Comparison of ENCODE assay signal across 13 cellular contexts in the genomic region with DNA sequence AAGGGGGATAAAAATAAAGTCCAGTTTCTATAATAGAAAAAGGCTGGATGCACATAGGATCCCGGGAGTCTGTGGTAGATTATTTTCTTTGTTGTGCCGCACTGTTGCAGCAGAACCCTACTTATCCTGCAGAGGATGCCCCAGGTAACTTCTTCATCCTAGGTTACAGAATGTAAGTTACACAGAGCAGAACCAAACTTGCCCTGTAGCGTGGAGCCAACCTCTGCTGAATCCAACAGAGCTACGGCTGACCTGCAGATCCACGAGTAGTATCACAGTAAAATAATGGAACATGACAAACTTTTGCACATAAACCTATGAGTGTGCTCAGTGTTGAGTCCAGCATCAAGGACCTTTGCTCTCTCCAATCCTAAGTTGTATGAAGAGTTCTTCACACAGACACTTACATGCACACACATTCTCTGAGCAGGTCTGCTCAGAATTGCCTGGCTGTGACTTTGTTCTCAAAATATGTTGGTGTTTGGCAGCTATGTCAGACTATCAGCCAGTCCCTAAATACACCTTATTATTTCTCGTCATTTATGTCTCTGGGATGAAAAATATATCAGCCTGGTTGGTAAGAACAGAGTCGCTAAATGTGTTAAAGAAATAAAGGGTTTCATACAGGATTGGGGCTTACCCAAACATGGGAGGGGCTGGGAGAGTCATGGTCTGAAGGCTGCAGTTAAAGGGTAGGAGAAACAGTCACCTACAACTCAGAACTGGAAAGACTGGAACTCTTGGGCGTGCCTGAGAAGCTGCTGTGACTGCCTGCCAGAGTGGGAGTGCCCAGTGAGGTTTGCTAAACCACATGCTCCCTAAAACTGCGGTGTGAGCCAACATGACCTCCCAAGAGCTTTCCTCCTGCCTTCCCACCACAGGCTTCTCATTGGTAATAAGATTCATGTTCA.
DNase-seq lines count a peak whose midpoint lies in the region; ATAC-seq and TF ChIP-seq lines count a peak whose summit lies in the region.
"Had no signal": no experiment of that assay in that cellular context is flagged by ENCODE, and none has a peak within 500 bp of the region (broad histone marks: within the 10 kb centered on the region; RNA-seq: fewer than 3 reads in every experiment).

No MANE protein-coding gene starts in this region.

- peaks cover 5 to 13% of the 10 kb centered on the region in 2 donors for H3K27me3 Mint-ChIP-seq in T-cell
- H3K27me3 Mint-ChIP-seq: activated CD4-positive, alpha-beta T cell treated with anti-CD3 and anti-CD28 coated beads for 36 hours had no signal

- no peak overlapping the region for H3K4me3 Mint-ChIP-seq in T-cell
- H3K4me3 Mint-ChIP-seq: activated CD4-positive, alpha-beta T cell treated with anti-CD3 and anti-CD28 coated beads for 36 hours had no signal

- no peak for TF ChIP-seq CTCF in left lung (IDR thresholded peaks at IDR 0.05)
- no peak for TF ChIP-seq CTCF in thyroid gland (IDR thresholded peaks at IDR 0.05)

- no peak overlapping the region for H3K27ac Mint-ChIP-seq in T-cell
- H3K27ac Mint-ChIP-seq: activated CD4-positive, alpha-beta T cell treated with anti-CD3 and anti-CD28 coated beads for 36 hours had no signal

- H3K4me1 ChIP-seq in left lung (peaks cover 0 to 5% of the 10 kb centered on the region in 2 donors), thyroid gland (peaks cover 6 to 11% of the 10 kb centered on the region in 2 donors)

- CTCF ChIA-PET in T-cell (lab: Charles Lee): no interaction called here

- H3K4me1 Mint-ChIP-seq in T-cell: no peaks in the 10 kb centered on the region
- H3K4me1 Mint-ChIP-seq: activated CD4-positive, alpha-beta T cell treated with anti-CD3 and anti-CD28 coated beads for 36 hours had no signal

- no peaks in the 10 kb centered on the region for H3K36me3 Mint-ChIP-seq in T-cell

- POLR2A ChIA-PET in T-cell (lab: Charles Lee): no interaction called here

- peak; percentile 94 for ATAC-seq in left lung
- no peak for ATAC-seq in T-cell (replicated peaks in 1 of 4)
- no peak for ATAC-seq in GM18867 (IDR thresholded peaks at IDR 0.05; ENCODE audit: unreplicated experiment)
- no peak for ATAC-seq in HG03521 (IDR thresholded peaks at IDR 0.05; ENCODE audit: unreplicated experiment)
- ATAC-seq: activated CD4-positive, alpha-beta T cell treated with anti-CD3 and anti-CD28 coated beads for 36 hours had no signal

- no peaks in the 10 kb centered on the region for H3K9me3 Mint-ChIP-seq in T-cell

- H3K36me3 ChIP-seq in left lung: no peaks in the 10 kb centered on the region
- no peaks in the 10 kb centered on the region for H3K36me3 ChIP-seq in thyroid gland

- 46 to 52% methylated on average over 9 of the region's 9 CpGs for WGBS in thyroid gland, 2 donors

- no peak for TF ChIP-seq POLR2A in thyroid gland (IDR thresholded peaks at IDR 0.05)

- H3K27me3 ChIP-seq in left lung (peaks cover 0 to 4% of the 10 kb centered on the region in 2 donors), thyroid gland (no peaks in the 10 kb centered on the region)

- H3K9me3 ChIP-seq in left lung (no peaks in the 10 kb centered on the region), thyroid gland (no peaks in the 10 kb centered on the region)

- DNase-seq in MV-4-11 (lab: John Stamatoyannopoulos, UW) (peak; percentile 11), T47D (ENCODE audit: low read depth in 1 of 2, low spot score in 1 of 2) (peak; percentile 47 to 89), left lung (peak in 1 of 2 donors; percentile 64), thyroid gland (peak; percentile 67 to 74), T-cell (no peak)
- DNase-seq: activated CD4-positive, alpha-beta T cell treated with anti-CD3 and anti-CD28 coated beads for 36 hours; anterior cingulate cortex; effector memory CD4-positive, alpha-beta T cell; glutamatergic neuron; NCI-H1092 treated with DMSO at 0.1 percent for 48 hours; retina had no signal

- H3K27ac ChIP-seq in left lung (no peak overlapping the region), thyroid gland (no peak overlapping the region)

- H3K4me3 ChIP-seq in left lung: no peak overlapping the region
- H3K4me3 ChIP-seq in thyroid gland (replicated peaks in 1 of 3): no peak overlapping the region

- in situ Hi-C loops in T47D (cut with HindIII; ENCODE audit: low pct_unique_long_range_greater_than_20kb, low sequenced_read_pairs): no loop called here

- intact Hi-C loops in left lung (cut with DNase I): no loop called here
- intact Hi-C loops in thyroid gland (cut with DNase I): no loop called here

Comparison
In these comparisons a context has a peak if more than half of its experiments do, and no peak if none do; other contexts are left out.
1. DNase-seq: peak in MV-4-11 (single experiment), T47D (2 of 2) and thyroid gland (2 of 2); none in T-cell (0 of 34).